ENCODE assay signal across 33 cellular contexts in genomic region chr11:46972821-46973220, GRCh38. TPM values are rescaled to one million over a fixed set of nuclear protein-coding genes. Genes with fewer than 3 reads are reported as not detected.
"Had no signal": no experiment of that assay in that cellular context is flagged by ENCODE, and none has a peak within 500 bp of the region (broad histone marks: within the 10 kb centered on the region; RNA-seq: fewer than 3 reads in every experiment).

No MANE protein-coding gene starts in this region.

- H3K4me3 ChIP-seq: ascending aorta, breast epithelium had no signal

- H3K9me3 ChIP-seq: ascending aorta, breast epithelium had no signal

- FAIRE-seq: colon, endometrium, endothelial cell of umbilical vein, frontal cortex had no signal

- H3K36me3 ChIP-seq: ascending aorta, breast epithelium had no signal

- DNase-seq: activated CD4-positive, alpha-beta memory T cell treated with anti-CD3 and anti-CD28 coated beads, Interleukin-2, amount 10 ng/mL, durations not matched to agents 7 days and 5 days; activated CD4-positive, alpha-beta T cell treated with anti-CD3 and anti-CD28 coated beads for 1 hour; activated CD4-positive, alpha-beta T cell treated with anti-CD3 and anti-CD28 coated beads for 4 hours; activated CD4-positive, alpha-beta T cell treated with anti-CD3 and anti-CD28 coated beads, Interleukin-2, amount 10 ng/mL, durations not matched to agents 7 days and 5 days; activated CD4-positive, alpha-beta T cell treated with anti-CD3 and anti-CD28 coated beads, Interleukin-2, amount 50 U/mL, for 4 hours; activated CD8-positive, alpha-beta memory T cell treated with anti-CD3 and anti-CD28 coated beads, Interleukin-2, amount 50 U/mL, for 48 hours; activated gamma-delta T cell; activated naive CD4-positive, alpha-beta T cell; activated naive CD4-positive, alpha-beta T cell treated with anti-CD3 and anti-CD28 coated beads, Interleukin-2, amount 10 ng/mL, durations not matched to agents 7 days and 5 days; activated naive CD8-positive, alpha-beta T cell treated with anti-CD3 and anti-CD28 coated beads, Interleukin-2, amount 10 ng/mL, durations not matched to agents 7 days and 5 days; activated T-cell treated with anti-CD3 and anti-CD28 coated beads for 4 hours; activated T-cell treated with anti-CD3 and anti-CD28 coated beads, Interleukin-2, amount 50 U/mL, for 24 hours; activated T-cell treated with anti-CD3 and anti-CD28 coated beads, Interleukin-2, amount 50 U/mL, for 72 hours; caudate nucleus; cortex of kidney; dermis blood vessel endothelial cell; effector CD8-positive, alpha-beta T cell; foreskin fibroblast; head of caudate nucleus; T-helper 1 cell; T-helper 17 cell; T1000 had no signal

- H3K4me1 ChIP-seq: ascending aorta, breast epithelium had no signal

- ATAC-seq: activated naive CD4-positive, alpha-beta T cell treated with anti-CD3 and anti-CD28 coated beads, Interleukin-2, amount 50 U/mL, for 72 hours; activated T-cell treated with anti-CD3 and anti-CD28 coated beads, Interleukin-2, amount 50 U/mL, for 72 hours; esophagus mucosa; T-helper 17 cell; WTC11 had no signal

- H3K27ac ChIP-seq: ascending aorta, breast epithelium, epithelial cell of prostate, VCaP had no signal

- H3K27me3 ChIP-seq: ascending aorta, breast epithelium had no signal

RNA-seq across cellular contexts. Expression of gene LRP4, which starts 54.5 kb away (rescaled TPM):
- total RNA-seq: T-helper 17 cell had no signal
